ENCODE assay signal across 8 cellular contexts in the genomic region with DNA sequence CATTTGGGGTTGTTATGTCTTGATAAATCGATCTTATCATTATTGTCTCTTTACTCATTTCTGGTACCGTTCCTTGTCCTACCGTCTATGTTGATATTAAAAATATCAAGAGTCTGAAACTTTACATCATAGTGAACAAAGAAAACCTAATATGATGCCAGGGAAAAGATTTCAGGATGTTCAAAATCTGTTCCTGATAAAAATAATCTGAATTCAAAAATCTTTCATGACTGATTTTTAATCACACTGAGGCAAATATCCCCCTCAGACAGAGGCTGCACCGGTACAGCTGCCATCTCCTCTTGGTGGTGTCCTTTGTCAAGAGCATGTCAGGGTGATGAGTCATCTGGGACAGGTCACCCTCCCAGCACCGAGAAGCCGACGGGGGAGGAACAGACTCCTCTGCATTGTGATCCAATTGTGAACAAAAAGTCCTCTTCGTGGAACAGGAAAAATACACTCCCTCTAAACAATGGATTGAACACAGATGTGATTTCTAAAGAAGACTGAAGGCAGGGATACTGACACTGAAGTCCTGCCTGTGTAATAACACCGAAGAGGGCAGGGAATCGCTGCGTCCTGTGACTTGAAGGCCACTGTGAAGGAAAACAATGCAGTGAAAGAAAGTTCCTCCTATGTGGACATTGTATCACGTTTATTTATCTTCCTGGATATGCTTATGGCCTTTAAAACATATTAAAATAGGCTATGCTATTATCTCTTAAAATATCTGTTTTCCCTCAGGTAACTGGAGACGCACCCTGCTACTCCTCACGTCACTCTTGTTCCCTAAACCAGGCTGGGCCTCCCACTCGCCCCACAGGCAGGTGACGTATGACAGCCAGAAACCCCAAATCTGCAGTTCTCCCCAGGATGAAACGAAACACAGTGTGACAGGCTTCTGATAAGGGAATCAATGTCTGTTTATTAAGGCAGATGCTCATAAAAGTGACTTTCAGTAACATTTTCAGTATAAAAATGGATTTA. TPM values are rescaled to one million over a fixed set of nuclear protein-coding genes. Genes with fewer than 3 reads are reported as not detected.
DNase-seq lines count a peak whose midpoint lies in the region; ATAC-seq and TF ChIP-seq lines count a peak whose summit lies in the region.

No MANE protein-coding gene starts in this region.

- no peak overlapping the region for H3K4me2 ChIP-seq in parathyroid adenoma (ENCODE audit: low read length)

- peaks cover 18% of the 10 kb centered on the region for H3K4me1 ChIP-seq in RWPE2 (ENCODE audit: insufficient read depth, poor library complexity, severe bottlenecking)
- peaks cover 13% of the 10 kb centered on the region for H3K4me1 ChIP-seq in foreskin keratinocyte
- peaks cover 9% of the 10 kb centered on the region for H3K4me1 ChIP-seq in parathyroid adenoma

- peak overlapping the region; percentile 72 for H2AFZ ChIP-seq in parathyroid adenoma

- no peaks in the 10 kb centered on the region for H3K27me3 ChIP-seq in RWPE2 (ENCODE audit: insufficient read depth, poor library complexity, severe bottlenecking)
- H3K27me3 ChIP-seq in foreskin keratinocyte = no peaks in the 10 kb centered on the region
- no peaks in the 10 kb centered on the region for H3K27me3 ChIP-seq in parathyroid adenoma (ENCODE audit: control insufficient read depth, insufficient read depth, low read length)

- DNase-seq in HPDE6-E6E7 (ENCODE audit: extremely low spot score) = peak; percentile 26
- DNase-seq in RWPE2 (ENCODE audit: low spot score) = peak; percentile 69
- DNase-seq in foreskin keratinocyte = peak in 1 of 2 donors; percentile 43
- DNase-seq in NCI-H748 treated with DMSO at 0.1 percent for 48 hours (lab: John Stamatoyannopoulos, UW) = no peak

- peak; percentile 23 for TF ChIP-seq CTCF in RWPE2 (IDR thresholded peaks at IDR 0.05; ENCODE audit: poor library complexity, severe bottlenecking)
- TF ChIP-seq CTCF in foreskin keratinocyte (conservative IDR thresholded peaks at IDR 0.05) = no peak
- no peak for TF ChIP-seq CTCF in parathyroid adenoma (IDR thresholded peaks at IDR 0.05)

- H3K79me2 ChIP-seq in parathyroid adenoma = no peaks in the 10 kb centered on the region

- H3K4me3 ChIP-seq in RWPE2 (ENCODE audit: severe bottlenecking) (no peak overlapping the region), parathyroid adenoma (ENCODE audit: low read depth, low read length) (no peak overlapping the region)

- ATAC-seq in RWPE2 (ENCODE audit: low read depth) = no peak
- no peak for ATAC-seq in foreskin keratinocyte
- ATAC-seq in HG03460 (IDR thresholded peaks at IDR 0.05; ENCODE audit: unreplicated experiment) = no peak
- no peak for ATAC-seq in GM19452 (IDR thresholded peaks at IDR 0.05; ENCODE audit: unreplicated experiment)
- no peak for ATAC-seq in GM19397 (IDR thresholded peaks at IDR 0.05; ENCODE audit: unreplicated experiment)

- no peak overlapping the region for H3K9ac ChIP-seq in parathyroid adenoma

- no peaks in the 10 kb centered on the region for H3K9me3 ChIP-seq in RWPE2 (ENCODE audit: severe bottlenecking)
- no peaks in the 10 kb centered on the region for H3K9me3 ChIP-seq in parathyroid adenoma (ENCODE audit: control insufficient read depth, low read length)

- H3K36me3 ChIP-seq in RWPE2 (ENCODE audit: low read depth) (peaks cover 35% of the 10 kb centered on the region), parathyroid adenoma (ENCODE audit: control insufficient read depth, insufficient read depth, low read length) (no peaks in the 10 kb centered on the region)

- peak overlapping the region; percentile 38 for H3K27ac ChIP-seq in RWPE2 (ENCODE audit: poor library complexity, severe bottlenecking)
- peak overlapping the region; percentile 30 for H3K27ac ChIP-seq in foreskin keratinocyte
- peak overlapping the region; percentile 71 for H3K27ac ChIP-seq in parathyroid adenoma

RNA-seq across cellular contexts. Expression of a gene that starts 4.3 kb away (rescaled TPM):
- 7.8 and 8.9 TPM in 2 replicates for total RNA-seq in foreskin keratinocyte
- 10.4 and 12.6 TPM in 2 replicates for polyA plus RNA-seq in foreskin keratinocyte

RNA-seq across cellular contexts. Expression of a gene that starts 33.1 kb away (rescaled TPM):
- not detected in 2 replicates for total RNA-seq in foreskin keratinocyte
- polyA plus RNA-seq in foreskin keratinocyte = not detected in 2 replicates

RNA-seq across cellular contexts. Expression of a gene that starts 40.1 kb away (rescaled TPM):
- 152 and 172 TPM in 2 replicates for total RNA-seq in foreskin keratinocyte
- 118 and 129 TPM in 2 replicates for polyA plus RNA-seq in foreskin keratinocyte
